11 cellular contexts compared by ENCODE assay signal in the genomic region with DNA sequence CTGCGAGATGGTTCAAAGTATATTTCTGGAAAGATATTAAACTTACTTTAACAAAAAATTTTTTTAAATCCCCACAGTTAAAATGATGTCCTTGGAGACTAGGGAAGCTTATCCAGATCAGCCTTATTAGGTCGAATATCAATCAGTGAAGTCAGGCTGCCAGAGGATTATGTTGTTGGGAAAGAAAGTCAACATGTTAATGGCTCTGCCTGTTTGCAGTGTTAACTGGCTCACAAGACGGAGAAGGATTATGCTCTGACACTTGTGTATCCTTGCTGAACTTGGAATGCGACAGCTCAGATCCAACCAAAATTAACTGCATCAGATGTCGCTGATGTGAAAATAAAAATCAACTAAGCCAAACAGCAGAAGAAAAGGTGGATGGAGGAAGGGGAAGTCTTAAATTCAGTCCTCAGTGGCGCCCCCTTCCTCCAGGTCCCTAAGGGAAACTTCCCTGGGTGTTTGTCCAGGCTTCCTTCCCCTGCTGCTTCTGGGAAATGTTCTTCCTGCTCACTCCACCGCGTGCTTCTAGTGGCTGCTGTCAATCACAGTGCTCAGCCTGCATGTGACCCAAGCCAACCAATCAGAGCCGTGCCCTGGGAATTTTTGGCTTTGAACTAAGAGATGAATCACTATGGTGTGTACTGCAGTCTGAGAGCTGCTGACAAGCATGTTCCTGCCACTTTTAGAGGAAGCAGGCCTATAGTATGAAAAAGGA.
DNase-seq lines count a peak whose midpoint lies in the region; ATAC-seq, FAIRE-seq and TF ChIP-seq lines count a peak whose summit lies in the region.
"Had no signal": no experiment of that assay in that cellular context is flagged by ENCODE, and none has a peak within 500 bp of the region (broad histone marks: within the 10 kb centered on the region; RNA-seq: fewer than 3 reads in every experiment).

No MANE protein-coding gene starts in this region.

- H3K4me3 ChIP-seq in HFF-Myc (replicated peaks; ENCODE audit: low read depth, low read length): no peak overlapping the region
- H3K4me3 ChIP-seq in GM12878: no peak overlapping the region

- no peak overlapping the region for H3K4me2 ChIP-seq in GM12878 (ENCODE audit: control insufficient read depth, insufficient read depth)

- RAD21 ChIA-PET in GM12878 (lab: Charles Lee; ENCODE audit: unreplicated experiment): no interaction called here

- BruUV-seq in GM12878 (replicated peaks; lab: Mats Ljungman, UMichigan): no TSS peak

- no peak for TF ChIP-seq RAD21 in GM12878 (IDR thresholded peaks at IDR 0.05; ENCODE audit: insufficient read depth, low read depth, low read length)

- TF ChIP-seq POLR2A in GM12878 (IDR thresholded peaks at IDR 0.05; ENCODE audit: low read depth, low read length): no peak

- FAIRE-seq in GM12878 (lab: Jason Lieb, UNC): no peak

- no peak for ATAC-seq in GM12878
- ATAC-seq: stimulated activated naive CD8-positive, alpha-beta T cell treated with anti-CD3 and anti-CD28 coated beads, Interleukin-15, amount 100 ng/mL, for 72 hours had no signal

- in situ Hi-C loops in Caki2 (cut with HindIII; ENCODE audit: low pct_unique_long_range_greater_than_20kb, low sequenced_read_pairs): no loop called here
- in situ Hi-C loops in GM12878 (cut with MboI): no loop called here

- TF ChIP-seq CTCF in HFF-Myc (IDR thresholded peaks at IDR 0.05; ENCODE audit: low read depth, low read length, missing control alignments) (peak; percentile 2), GM12878 (IDR thresholded peaks at IDR 0.05 in 2 of 3, conservative IDR thresholded peaks at IDR 0.05 in 1 of 3; ENCODE audit: control insufficient read depth in 2 of 3, extremely low read depth in 1 of 3, insufficient read depth in 1 of 3, low read depth in 3 of 3, low read length in 3 of 3) (no peak)

- no peaks in the 10 kb centered on the region for H4K20me1 ChIP-seq in GM12878 (ENCODE audit: control insufficient read depth, insufficient read depth)

- H3K9me3 ChIP-seq in GM12878 (replicated peaks; ENCODE audit: control insufficient read depth, insufficient read depth, low read length): no peaks in the 10 kb centered on the region; the same call in 2 of the 3 replicates

- no peaks in the 10 kb centered on the region for H3K4me1 ChIP-seq in GM12878 (ENCODE audit: control insufficient read depth, insufficient read depth, low read length)

- SMC1A ChIA-PET in GM12878 (lab: Charles Lee; ENCODE audit: uncharacterized antibody, unreplicated experiment): interaction anchor here (1.2 to 1.3 kb wide), 2 partner anchors 13 to 296 kb away, joined by 3 to 4 read pairs; no protein-coding TSS in a partner anchor

- WGBS in GM12878 (ENCODE audit: insufficient coverage, insufficient replicate concordance, low lambda C conversion rate, missing lambda C conversion rate): 40% methylated on average over 9 of the region's 9 CpGs

- intact Hi-C loops in GM12878 (cut with micrococcal nuclease; ENCODE audit: unreplicated experiment): no loop called here

- peak; percentile 8 for DNase-seq in Caki2 (ENCODE audit: low read depth)
- no peak for DNase-seq in HFF-Myc (ENCODE audit: extremely low read depth, low read depth)
- no peak for DNase-seq in GM12878 (ENCODE audit: low read depth, low spot score)
- DNase-seq in kidney tubule cell (ENCODE audit: low spot score): peak; percentile 58
- no peak for DNase-seq in medulla oblongata (ENCODE audit: extremely low spot score)
- no peak for DNase-seq in SIG-M5 treated with dmso at 0.1 percent for 504 hours (lab: John Stamatoyannopoulos, UW; ENCODE audit: unreplicated experiment)
- no peak for DNase-seq in NCI-H2029 treated with DMSO at 0.1 percent for 48 hours (lab: John Stamatoyannopoulos, UW)
- DNase-seq in SK-N-DZ (ENCODE audit: low spot score): no peak
- DNase-seq: activated CD8-positive, alpha-beta memory T cell treated with anti-CD3 and anti-CD28 coated beads for 24 hours; CD4-positive, alpha-beta memory T cell; stimulated activated naive CD8-positive, alpha-beta T cell treated with anti-CD3 and anti-CD28 coated beads, Interleukin-15, amount 100 ng/mL, for 72 hours had no signal

- no peak overlapping the region for H3K27ac ChIP-seq in GM12878 (ENCODE audit: control insufficient read depth, insufficient read depth)

- H3K9ac ChIP-seq in GM12878 (ENCODE audit: control insufficient read depth, insufficient read depth, low read length): no peak overlapping the region

- H2AFZ ChIP-seq in GM12878 (ENCODE audit: control insufficient read depth, low read depth, low read length): no peak overlapping the region

- no peaks in the 10 kb centered on the region for H3K79me2 ChIP-seq in GM12878 (ENCODE audit: control insufficient read depth, insufficient read depth, low read length)

- TF ChIP-seq EP300 in GM12878 (IDR thresholded peaks at IDR 0.05; ENCODE audit: borderline replicate concordance in 1 of 2, control insufficient read depth in 1 of 2, low read depth in 2 of 2, low read length in 2 of 2): no peak

- POLR2A ChIA-PET in GM12878 (lab: Charles Lee): interaction anchor here (0.6 kb wide), 1 partner anchor 199 kb away, joined by 3 read pairs; no protein-coding TSS in a partner anchor

- CTCF ChIA-PET in GM12878 (lab: Yijun Ruan, JAX): interaction anchor here (0.7 kb wide), 1 partner anchor 23 kb away, joined by 3 read pairs; no protein-coding TSS in a partner anchor

- no peaks in the 10 kb centered on the region for H3K27me3 ChIP-seq in GM12878 (replicated peaks in 1 of 2; ENCODE audit: control insufficient read depth in 2 of 2, insufficient read depth in 2 of 2, low read length in 1 of 2)

- no peaks in the 10 kb centered on the region for H3K36me3 ChIP-seq in GM12878 (ENCODE audit: control insufficient read depth in 2 of 2, insufficient read depth in 2 of 2, low read length in 1 of 2)

TF ChIP-seq in GM12878, 131 proteins besides CTCF, POLR2A, EP300 and RAD21:
- TF ChIP-seq, protein P1, sequence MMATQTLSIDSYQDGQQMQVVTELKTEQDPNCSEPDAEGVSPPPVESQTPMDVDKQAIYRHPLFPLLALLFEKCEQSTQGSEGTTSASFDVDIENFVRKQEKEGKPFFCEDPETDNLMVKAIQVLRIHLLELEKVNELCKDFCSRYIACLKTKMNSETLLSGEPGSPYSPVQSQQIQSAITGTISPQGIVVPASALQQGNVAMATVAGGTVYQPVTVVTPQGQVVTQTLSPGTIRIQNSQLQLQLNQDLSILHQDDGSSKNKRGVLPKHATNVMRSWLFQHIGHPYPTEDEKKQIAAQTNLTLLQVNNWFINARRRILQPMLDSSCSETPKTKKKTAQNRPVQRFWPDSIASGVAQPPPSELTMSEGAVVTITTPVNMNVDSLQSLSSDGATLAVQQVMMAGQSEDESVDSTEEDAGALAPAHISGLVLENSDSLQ (IDR thresholded peaks at IDR 0.05): 0 out of 2 replicates have a peak, but pooled peaks have one; percentile 10
- TF ChIP-seq, protein P2, sequence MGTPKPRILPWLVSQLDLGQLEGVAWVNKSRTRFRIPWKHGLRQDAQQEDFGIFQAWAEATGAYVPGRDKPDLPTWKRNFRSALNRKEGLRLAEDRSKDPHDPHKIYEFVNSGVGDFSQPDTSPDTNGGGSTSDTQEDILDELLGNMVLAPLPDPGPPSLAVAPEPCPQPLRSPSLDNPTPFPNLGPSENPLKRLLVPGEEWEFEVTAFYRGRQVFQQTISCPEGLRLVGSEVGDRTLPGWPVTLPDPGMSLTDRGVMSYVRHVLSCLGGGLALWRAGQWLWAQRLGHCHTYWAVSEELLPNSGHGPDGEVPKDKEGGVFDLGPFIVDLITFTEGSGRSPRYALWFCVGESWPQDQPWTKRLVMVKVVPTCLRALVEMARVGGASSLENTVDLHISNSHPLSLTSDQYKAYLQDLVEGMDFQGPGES (IDR thresholded peaks at IDR 0.05): no peak
- no peak for TF ChIP-seq CREM (IDR thresholded peaks at IDR 0.05; ENCODE audit: low read depth)
- no peak for TF ChIP-seq NR2C1 (IDR thresholded peaks at IDR 0.05)

Comparison
In these comparisons a context has a peak if more than half of its experiments do, and no peak if none do; other contexts are left out.
1. DNase-seq: peak in Caki2 (single experiment) and kidney tubule cell (single experiment); none in HFF-Myc (single experiment), GM12878 (single experiment), medulla oblongata (single experiment), SIG-M5 treated with dmso at 0.1 percent for 504 hours (single experiment), NCI-H2029 treated with DMSO at 0.1 percent for 48 hours (single experiment) and SK-N-DZ (single experiment).